ENCODE assay signal across 18 cellular contexts in genomic region chr16:87821346-87822001, GRCh38. TPM values are rescaled to one million over a fixed set of nuclear protein-coding genes. Genes with fewer than 3 reads are reported as not detected.
DNase-seq lines count a peak whose midpoint lies in the region; ATAC-seq and TF ChIP-seq lines count a peak whose summit lies in the region.
"Had no signal": no experiment of that assay in that cellular context is flagged by ENCODE, and none has a peak within 500 bp of the region (broad histone marks: within the 10 kb centered on the region; RNA-seq: fewer than 3 reads in every experiment).

No MANE protein-coding gene starts in this region.

- no peak for DNase-seq in activated T-cell treated with anti-CD3 and anti-CD28 coated beads, Interleukin-2, amount 50 U/mL, for 72 hours
- no peak for DNase-seq in activated T-cell treated with anti-CD3 and anti-CD28 coated beads, Interleukin-2, amount 50 U/mL, for 4 hours
- DNase-seq in retina (peak; percentile 54), testis (no peak), OCI-M2 (lab: John Stamatoyannopoulos, UW; ENCODE audit: unreplicated experiment) (no peak), colonic mucosa (no peak)
- DNase-seq: activated gamma-delta T cell; DMS153; effector memory CD8-positive, alpha-beta T cell; mammary epithelial cell; NCI-H1694; NCI-H526 treated with DMSO at 0.1 percent for 48 hours; substantia nigra had no signal

- peak overlapping the region; percentile 1; the same call in 1 of the 2 replicates for H3K4me2 ChIP-seq in OCI-LY1 (ENCODE audit: low read length)

- peaks cover 13% of the 10 kb centered on the region for H3K4me1 Mint-ChIP-seq in activated T-cell treated with anti-CD3 and anti-CD28 coated beads, Interleukin-2, amount 50 U/mL, for 72 hours (ENCODE audit: low read depth)
- peaks cover 5% of the 10 kb centered on the region for H3K4me1 Mint-ChIP-seq in activated T-cell treated with anti-CD3 and anti-CD28 coated beads, Interleukin-2, amount 50 U/mL, for 4 hours (ENCODE audit: low read depth)

- H3K4me3 ChIP-seq in OCI-LY1 (ENCODE audit: low read depth, low read length, poor library complexity, severe bottlenecking), result no peak overlapping the region
- H3K4me3 ChIP-seq in esophagus (ENCODE audit: low read depth in 1 of 2, low read length in 2 of 2), result no peak overlapping the region
- no peak overlapping the region for H3K4me3 ChIP-seq in testis
- H3K4me3 ChIP-seq in colonic mucosa, result no peak overlapping the region
- H3K4me3 ChIP-seq: smooth muscle cell had no signal

- H3K4me3 Mint-ChIP-seq in activated T-cell treated with anti-CD3 and anti-CD28 coated beads, Interleukin-2, amount 50 U/mL, for 72 hours, result no peak overlapping the region
- no peak overlapping the region for H3K4me3 Mint-ChIP-seq in activated T-cell treated with anti-CD3 and anti-CD28 coated beads, Interleukin-2, amount 50 U/mL, for 4 hours
- H3K4me3 Mint-ChIP-seq: T-helper 2 cell treated with Interferon-gamma antibody and Interleukin-4, amounts not matched to agents 5 μg/mL and 100 μg/mL, for 36 hours had no signal

- H3K36me3 ChIP-seq in OCI-LY1 (ENCODE audit: insufficient read depth, low read length), result no peaks in the 10 kb centered on the region; the same call in 1 of the 2 replicates
- no peaks in the 10 kb centered on the region for H3K36me3 ChIP-seq in esophagus (ENCODE audit: control insufficient read depth in 2 of 2, insufficient read depth in 2 of 2, low read length in 1 of 2)
- H3K36me3 ChIP-seq in testis (ENCODE audit: low read depth, missing control alignments), result no peaks in the 10 kb centered on the region
- H3K36me3 ChIP-seq in colonic mucosa, result no peaks in the 10 kb centered on the region

- peak overlapping the region; percentile 95 for H3K27ac Mint-ChIP-seq in activated T-cell treated with anti-CD3 and anti-CD28 coated beads, Interleukin-2, amount 50 U/mL, for 72 hours
- H3K27ac Mint-ChIP-seq: T-helper 2 cell treated with Interferon-gamma antibody and Interleukin-4, amounts not matched to agents 5 μg/mL and 100 μg/mL, for 36 hours had no signal

- intact Hi-C loops in testis (cut with DNase I; ENCODE audit: low total_unique reads) (no loop called here), colonic mucosa (cut with DNase I) (no loop called here)

- H3K9me3 Mint-ChIP-seq in activated T-cell treated with anti-CD3 and anti-CD28 coated beads, Interleukin-2, amount 50 U/mL, for 72 hours, result peaks cover 0 to 12% of the 10 kb centered on the region in 2 donors
- peaks cover 9% of the 10 kb centered on the region for H3K9me3 Mint-ChIP-seq in activated T-cell treated with anti-CD3 and anti-CD28 coated beads, Interleukin-2, amount 50 U/mL, for 4 hours
- H3K9me3 Mint-ChIP-seq: effector memory CD8-positive, alpha-beta T cell had no signal

- H3K9me3 ChIP-seq in OCI-LY1 (ENCODE audit: low read length) (peaks cover 11% of the 10 kb centered on the region), esophagus (ENCODE audit: control insufficient read depth in 2 of 2, insufficient read depth in 1 of 2, low read depth in 1 of 2, low read length in 1 of 2) (peaks cover 13 to 17% of the 10 kb centered on the region in 2 donors), testis (no peaks in the 10 kb centered on the region), colonic mucosa (no peaks in the 10 kb centered on the region)

- no peaks in the 10 kb centered on the region for H3F3A ChIP-seq in OCI-LY1 (ENCODE audit: insufficient read depth, low read length)

- peak overlapping the region; percentile 48 for H2AFZ ChIP-seq in OCI-LY1 (ENCODE audit: low read length)

- H3K27me3 Mint-ChIP-seq in activated T-cell treated with anti-CD3 and anti-CD28 coated beads, Interleukin-2, amount 50 U/mL, for 72 hours (ENCODE audit: low read depth), result no peaks in the 10 kb centered on the region
- no peaks in the 10 kb centered on the region for H3K27me3 Mint-ChIP-seq in activated T-cell treated with anti-CD3 and anti-CD28 coated beads, Interleukin-2, amount 50 U/mL, for 4 hours (ENCODE audit: low read depth)
- H3K27me3 Mint-ChIP-seq: effector memory CD8-positive, alpha-beta T cell had no signal

- H3K9ac ChIP-seq in OCI-LY1 (ENCODE audit: low read length) (peak overlapping the region; percentile 18; the same call in 1 of the 2 replicates), colonic mucosa (ENCODE audit: low read depth in 2 of 2, low read length in 2 of 2) (no peak overlapping the region)

- H3K27ac ChIP-seq in OCI-LY1 (ENCODE audit: low read depth, low read length, poor library complexity, severe bottlenecking) (peak overlapping the region; percentile 27), esophagus (ENCODE audit: low read depth in 2 of 2, low read length in 1 of 2) (peak overlapping the region; percentile 22 to 62), testis (no peak overlapping the region), colonic mucosa (no peak overlapping the region)
- H3K27ac ChIP-seq: HL-60 had no signal

- no peak for TF ChIP-seq CTCF in OCI-LY1 (IDR thresholded peaks at IDR 0.05; ENCODE audit: low read length)
- TF ChIP-seq CTCF in testis (IDR thresholded peaks at IDR 0.05), result no peak
- TF ChIP-seq CTCF in colonic mucosa (IDR thresholded peaks at IDR 0.05), result no peak

- H3K4me1 ChIP-seq in OCI-LY1 (ENCODE audit: insufficient read depth, low read length, severe bottlenecking), result peaks cover 13% of the 10 kb centered on the region
- H3K4me1 ChIP-seq in esophagus (ENCODE audit: control insufficient read depth in 2 of 2, insufficient read depth in 2 of 2, low read length in 1 of 2), result peaks cover 5 to 15% of the 10 kb centered on the region in 2 donors
- no peaks in the 10 kb centered on the region for H3K4me1 ChIP-seq in testis
- H3K4me1 ChIP-seq in colonic mucosa, result no peaks in the 10 kb centered on the region

- peaks cover 6% of the 10 kb centered on the region; the same call in 1 of the 2 replicates for H3K27me3 ChIP-seq in OCI-LY1 (ENCODE audit: insufficient read depth, low read length)
- H3K27me3 ChIP-seq in esophagus (ENCODE audit: control insufficient read depth in 1 of 2, insufficient read depth in 2 of 2, low read length in 2 of 2), result no peaks in the 10 kb centered on the region
- no peaks in the 10 kb centered on the region for H3K27me3 ChIP-seq in testis
- no peaks in the 10 kb centered on the region for H3K27me3 ChIP-seq in colonic mucosa

- peak in 1 of 2 donors; percentile 1 for ATAC-seq in activated T-cell treated with anti-CD3 and anti-CD28 coated beads, Interleukin-2, amount 50 U/mL, for 72 hours (replicated peaks in 1 of 2)
- ATAC-seq in activated T-cell treated with anti-CD3 and anti-CD28 coated beads, Interleukin-2, amount 50 U/mL, for 4 hours, result no peak
- ATAC-seq: effector memory CD8-positive, alpha-beta T cell had no signal

- no peaks in the 10 kb centered on the region for H4K20me1 ChIP-seq in OCI-LY1 (ENCODE audit: insufficient read depth, low read length)

- no peaks in the 10 kb centered on the region for H3K9me2 ChIP-seq in OCI-LY1 (ENCODE audit: low read depth, low read length)

- 51 to 55% methylated on average over 18 of the region's 18 CpGs for WGBS in esophagus, 2 donors
- 53 to 74% methylated on average over 11 to 18 of the region's 18 CpGs for WGBS in testis, 2 donors

- TF ChIP-seq POLR2A in testis (IDR thresholded peaks at IDR 0.05), result no peak

- H3K79me2 ChIP-seq in OCI-LY1 (ENCODE audit: insufficient read depth, low read length), result no peaks in the 10 kb centered on the region

- peaks cover 2 to 14% of the 10 kb centered on the region in 2 donors for H3K36me3 Mint-ChIP-seq in activated T-cell treated with anti-CD3 and anti-CD28 coated beads, Interleukin-2, amount 50 U/mL, for 72 hours (ENCODE audit: insufficient read depth in 2 of 2)
- no peaks in the 10 kb centered on the region for H3K36me3 Mint-ChIP-seq in activated T-cell treated with anti-CD3 and anti-CD28 coated beads, Interleukin-2, amount 50 U/mL, for 4 hours (ENCODE audit: insufficient read depth)

RNA-seq across cellular contexts. Expression of gene SLC7A5, which starts 47.8 kb away (rescaled TPM):
- total RNA-seq in activated T-cell treated with anti-CD3 and anti-CD28 coated beads, Interleukin-2, amount 50 U/mL, for 72 hours, result 100 to 1,000 TPM; 463 to 508 TPM
- 100 to 1,000 TPM; 814 to 984 (median 886) TPM for total RNA-seq in activated T-cell treated with anti-CD3 and anti-CD28 coated beads, Interleukin-2, amount 50 U/mL, for 4 hours
- polyA plus RNA-seq in esophagus (100 to 1,000 TPM; 117 to 138 TPM), testis (ENCODE audit: insufficient read depth, low read depth, low replicate concordance) (179 TPM)
- total RNA-seq in testis (100 to 1,000 TPM; 263 to 290 TPM), colonic mucosa (10 to 100 TPM in 1 of 2 donors, 1 to 10 TPM in 1; 9.5 to 26.2 TPM)

RNA-seq across cellular contexts. Expression of gene KLHDC4, which starts 55.7 kb away (rescaled TPM):
- 100 to 1,000 TPM in 1 of 2 donors, 10 to 100 TPM in 1; 85.5 to 108 TPM for total RNA-seq in activated T-cell treated with anti-CD3 and anti-CD28 coated beads, Interleukin-2, amount 50 U/mL, for 72 hours
- total RNA-seq in activated T-cell treated with anti-CD3 and anti-CD28 coated beads, Interleukin-2, amount 50 U/mL, for 4 hours, result 10 to 100 TPM; 71.6 to 78.1 (median 76.0) TPM
- polyA plus RNA-seq in esophagus (10 to 100 TPM; 20.0 to 32.4 TPM), testis (ENCODE audit: insufficient read depth, low read depth, low replicate concordance) (60.6 TPM)
- total RNA-seq in testis (100 to 1,000 TPM in 1 of 2 donors, 10 to 100 TPM in 1; 79.2 to 130 TPM), colonic mucosa (10 to 100 TPM; 21.8 to 79.4 TPM)

Comparison
In these comparisons a context has a peak if more than half of its experiments do, and no peak if none do; other contexts are left out.
1. H3K27ac ChIP-seq: peak in OCI-LY1 (single experiment) and esophagus (2 of 2); none in testis (0 of 2) and colonic mucosa (single experiment).
2. RNA of gene SLC7A5, which starts 47.8 kb away (total RNA-seq): 814 to 984 TPM in activated T-cell treated with anti-CD3 and anti-CD28 coated beads, Interleukin-2, amount 50 U/mL, for 4 hours, 463 to 508 TPM in activated T-cell treated with anti-CD3 and anti-CD28 coated beads, Interleukin-2, amount 50 U/mL, for 72 hours and 263 to 290 TPM in testis; 9.5 to 26.2 TPM in colonic mucosa; every median in the first group is over 4 times any median in the second.